In genomic region chr7:50197547-50197946, GRCh38 we compare ENCODE assay signal across 8 cellular contexts.
DNase-seq lines count a peak whose midpoint lies in the region; ATAC-seq lines count a peak whose summit lies in the region.

No MANE protein-coding gene starts in this region.

- intact Hi-C loops in Right ventricle myocardium superior (cut with DNase I) = no loop called here

- DNase-seq in COLO668 (lab: John Stamatoyannopoulos, UW; ENCODE audit: unreplicated experiment) (peak; percentile 84), LoVo (ENCODE audit: low spot score) (peak; percentile 30), Right ventricle myocardium superior (no peak), GOT3 (lab: John Stamatoyannopoulos, UW) (no peak), NCI-H1105 (lab: John Stamatoyannopoulos, UW) (no peak)
- peak; percentile 77 for DNase-seq in activated naive CD4-positive, alpha-beta T cell treated with anti-CD3 and anti-CD28 coated beads, Interleukin-2, amount 50 U/mL, for 16 hours
- DNase-seq in stimulated activated CD8-positive, alpha-beta memory T cell treated with anti-CD3 and anti-CD28 coated beads, Interleukin-15, amount 100 ng/mL, for 4 hours (ENCODE audit: low read depth in 2 of 2) = peak; percentile 41 to 59

- ATAC-seq in GM21526 (IDR thresholded peaks at IDR 0.05; ENCODE audit: low FRiP score, unreplicated experiment) = peak; percentile 61
- ATAC-seq in Right ventricle myocardium superior (ENCODE audit: poor library complexity) = no peak

Comparison
In these comparisons a context has a peak if more than half of its experiments do, and no peak if none do; other contexts are left out.
1. DNase-seq: peak in COLO668 (single experiment), LoVo (single experiment), activated naive CD4-positive, alpha-beta T cell treated with anti-CD3 and anti-CD28 coated beads, Interleukin-2, amount 50 U/mL, for 16 hours (single experiment) and stimulated activated CD8-positive, alpha-beta memory T cell treated with anti-CD3 and anti-CD28 coated beads, Interleukin-15, amount 100 ng/mL, for 4 hours (2 of 2); none in Right ventricle myocardium superior (single experiment), GOT3 (single experiment) and NCI-H1105 (single experiment).